8 cellular contexts compared by ENCODE assay signal in the genomic region with DNA sequence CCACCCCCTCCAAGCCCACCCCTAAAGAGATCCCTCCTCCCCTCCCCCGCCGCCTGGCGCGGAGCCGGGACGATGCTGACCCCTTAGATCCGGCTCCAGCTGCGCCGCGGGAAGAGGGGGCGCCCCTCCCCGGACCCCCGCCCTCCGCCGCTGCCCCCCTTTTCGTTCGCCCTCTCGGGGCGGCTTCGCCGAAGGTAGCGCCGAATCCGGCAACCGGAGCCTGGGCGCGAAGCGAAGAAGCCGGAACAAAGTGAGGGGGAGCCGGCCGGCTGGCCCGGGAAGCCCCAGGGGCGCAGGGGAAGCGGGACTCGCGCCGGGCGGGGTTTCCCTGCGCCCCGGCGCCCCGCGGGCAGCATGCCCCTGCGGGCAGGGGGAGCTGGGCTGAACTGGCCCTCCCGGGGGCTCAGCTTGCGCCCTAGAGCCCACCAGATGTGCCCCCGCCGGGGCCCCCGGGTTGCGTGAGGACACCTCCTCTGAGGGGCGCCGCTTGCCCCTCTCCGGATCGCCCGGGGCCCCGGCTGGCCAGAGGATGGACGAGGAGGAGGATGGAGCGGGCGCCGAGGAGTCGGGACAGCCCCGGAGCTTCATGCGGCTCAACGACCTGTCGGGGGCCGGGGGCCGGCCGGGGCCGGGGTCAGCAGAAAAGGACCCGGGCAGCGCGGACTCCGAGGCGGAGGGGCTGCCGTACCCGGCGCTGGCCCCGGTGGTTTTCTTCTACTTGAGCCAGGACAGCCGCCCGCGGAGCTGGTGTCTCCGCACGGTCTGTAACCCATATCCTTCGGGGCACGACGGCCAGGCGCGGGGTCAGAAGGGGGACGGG. TPM values are rescaled to one million over a fixed set of nuclear protein-coding genes. Genes with fewer than 3 reads are reported as not detected.
DNase-seq lines count a peak whose midpoint lies in the region; ATAC-seq, FAIRE-seq and TF ChIP-seq lines count a peak whose summit lies in the region.

No MANE protein-coding gene starts in this region.

- TF ChIP-seq CTCF in heart right ventricle (IDR thresholded peaks at IDR 0.05) = no peak

- POLR2A ChIA-PET in activated CD4-positive, alpha-beta memory T cell treated with anti-CD3 and anti-CD28 coated beads for 36 hours (lab: Charles Lee) = no interaction called here

- 1% methylated on average over 63 to 88 of the region's 89 CpGs for WGBS in heart right ventricle, 2 donors

- ATAC-seq in heart right ventricle (no peak), left ventricle myocardium superior (no peak), GM18858 (IDR thresholded peaks at IDR 0.05; ENCODE audit: unreplicated experiment) (no peak)

- H3K4me3 ChIP-seq in heart right ventricle = peak overlapping the region; percentile 36 to 66 (median 56)
- H3K4me3 ChIP-seq in SJSA1 = peak overlapping the region; percentile 42
- peak overlapping the region; percentile 59; the same call in 1 of the 2 replicates for H3K4me3 ChIP-seq in iPS-20b (ENCODE audit: low read length)

- H3K4me3 Mint-ChIP-seq in activated CD4-positive, alpha-beta memory T cell treated with anti-CD3 and anti-CD28 coated beads for 36 hours = no peak overlapping the region

- FAIRE-seq in urothelium cell line (lab: Jason Lieb, UNC) = no peak

- DNase-seq in heart right ventricle (no peak), left ventricle myocardium superior (no peak), SJSA1 (ENCODE audit: low read depth in 1 of 2, low spot score in 2 of 2) (no peak), urothelium cell line (ENCODE audit: low spot score) (peak; percentile 36), NOMO-1 (lab: John Stamatoyannopoulos, UW; ENCODE audit: unreplicated experiment in 2 of 2) (no peak)
- no peak for DNase-seq in activated CD4-positive, alpha-beta memory T cell treated with anti-CD3 and anti-CD28 coated beads for 36 hours

- peaks cover 22% of the 10 kb centered on the region for H3K4me1 Mint-ChIP-seq in activated CD4-positive, alpha-beta memory T cell treated with anti-CD3 and anti-CD28 coated beads for 36 hours (ENCODE audit: low read depth)

- H3K27ac Mint-ChIP-seq in activated CD4-positive, alpha-beta memory T cell treated with anti-CD3 and anti-CD28 coated beads for 36 hours = no peak overlapping the region

- CTCF ChIA-PET in activated CD4-positive, alpha-beta memory T cell treated with anti-CD3 and anti-CD28 coated beads for 36 hours (lab: Charles Lee) = interaction anchor here (0.5 to 2.1 kb wide), 5 partner anchors 10 to 236 kb away, joined by 3 to 5 read pairs (median 3); a partner anchor contains a TSS

- H3K9me3 ChIP-seq in heart right ventricle (no peaks in the 10 kb centered on the region), SJSA1 (replicated peaks) (peaks cover 3% of the 10 kb centered on the region; the same call in 1 of the 2 replicates), iPS-20b (ENCODE audit: insufficient read depth, low read depth, low read length) (no peaks in the 10 kb centered on the region)

- no peaks in the 10 kb centered on the region for H3K9me3 Mint-ChIP-seq in activated CD4-positive, alpha-beta memory T cell treated with anti-CD3 and anti-CD28 coated beads for 36 hours

- H3K27me3 ChIP-seq in heart right ventricle (peaks cover 17 to 98% (median 68%) of the 10 kb centered on the region in 7 donors), SJSA1 (replicated peaks) (peaks cover 57% of the 10 kb centered on the region), iPS-20b (ENCODE audit: insufficient read depth, low read length) (peaks cover 93% of the 10 kb centered on the region)

- intact Hi-C loops in heart right ventricle (cut with DNase I) (loop anchor here in 1 of 10 donors (5.0 kb wide), 1 partner anchor 41 kb away; no protein-coding TSS in a partner anchor), left ventricle myocardium superior (cut with micrococcal nuclease) (no loop called here)
- intact Hi-C loops in activated CD4-positive, alpha-beta memory T cell treated with anti-CD3 and anti-CD28 coated beads for 36 hours (cut with micrococcal nuclease) = loop anchor here (2.0 kb wide), 1 partner anchor 14 kb away; a partner anchor contains a TSS

- H3K4me1 ChIP-seq in heart right ventricle = peaks cover 13 to 64% (median 39%) of the 10 kb centered on the region in 9 donors
- H3K4me1 ChIP-seq in SJSA1 (replicated peaks) = peaks cover 18% of the 10 kb centered on the region
- H3K4me1 ChIP-seq in iPS-20b (ENCODE audit: insufficient read depth, low read length) = peaks cover 13% of the 10 kb centered on the region; the same call in 1 of the 2 replicates

- H3K36me3 ChIP-seq in heart right ventricle (peaks cover 0 to 2% (median 0%) of the 10 kb centered on the region in 9 donors), SJSA1 (no peaks in the 10 kb centered on the region), iPS-20b (ENCODE audit: insufficient read depth, low read depth, low read length) (no peaks in the 10 kb centered on the region)

- H3K9ac ChIP-seq in iPS-20b (ENCODE audit: low read depth, low read length) = no peak overlapping the region

- no peaks in the 10 kb centered on the region for H3K36me3 Mint-ChIP-seq in activated CD4-positive, alpha-beta memory T cell treated with anti-CD3 and anti-CD28 coated beads for 36 hours

- H3K27ac ChIP-seq in heart right ventricle (no peak overlapping the region), SJSA1 (no peak overlapping the region), iPS-20b (ENCODE audit: low read length) (no peak overlapping the region)

- peaks cover 59% of the 10 kb centered on the region for H3K27me3 Mint-ChIP-seq in activated CD4-positive, alpha-beta memory T cell treated with anti-CD3 and anti-CD28 coated beads for 36 hours

RNA-seq across cellular contexts. Expression of a gene that starts 0.6 kb away (rescaled TPM):
- total RNA-seq in heart right ventricle = under 1 TPM; 0.14 to 0.46 (median 0.27) TPM
- under 1 TPM; 0.04 to 0.22 TPM for polyA plus RNA-seq in heart right ventricle
- total RNA-seq in left ventricle myocardium superior = 0.25 TPM
- 0.13 TPM in 1 of 2 replicates, not detected in the other for total RNA-seq in SJSA1 (2014; rRNA removed; shearing (Covaris generic))
- under 1 TPM in 1 of 2 experiments, not detected in 1; 0.05 TPM for total RNA-seq in activated CD4-positive, alpha-beta memory T cell treated with anti-CD3 and anti-CD28 coated beads for 36 hours

RNA-seq across cellular contexts. Expression of a gene that starts 14.2 kb away (rescaled TPM):
- total RNA-seq in heart right ventricle (10 to 100 TPM; 18.5 to 80.6 (median 63.3) TPM), left ventricle myocardium superior (68.7 TPM)
- polyA plus RNA-seq in heart right ventricle = 10 to 100 TPM; 12.6 to 88.4 TPM
- 35.7 and 50.7 TPM in 2 replicates for total RNA-seq in SJSA1 (2014; rRNA removed; shearing (Covaris generic))
- total RNA-seq in activated CD4-positive, alpha-beta memory T cell treated with anti-CD3 and anti-CD28 coated beads for 36 hours = 10 to 100 TPM; 22.8 to 23.4 TPM

RNA-seq across cellular contexts. Expression of a gene that starts 28.6 kb away (rescaled TPM):
- 10 to 100 TPM in 5 of 10 donors, 1 to 10 TPM in 5; 5.2 to 21.5 (median 10.1) TPM for total RNA-seq in heart right ventricle
- polyA plus RNA-seq in heart right ventricle = 10 to 100 TPM in 1 of 2 donors, 1 to 10 TPM in 1; 3.0 to 18.9 TPM
- 33.4 TPM for total RNA-seq in left ventricle myocardium superior
- total RNA-seq in SJSA1 (2014; rRNA removed; shearing (Covaris generic)) = 0.03 TPM in 1 of 2 replicates, not detected in the other
- total RNA-seq in activated CD4-positive, alpha-beta memory T cell treated with anti-CD3 and anti-CD28 coated beads for 36 hours = not detected

RNA-seq across cellular contexts. Expression of a gene that starts 52.9 kb away (rescaled TPM):
- total RNA-seq in heart right ventricle (1 to 10 TPM in 4 of 10 donors, under 1 TPM in 6; 0.19 to 1.6 (median 0.59) TPM), left ventricle myocardium superior (0.55 TPM)
- polyA plus RNA-seq in heart right ventricle = under 1 TPM; 0.17 to 0.80 TPM
- total RNA-seq in SJSA1 (2014; rRNA removed; shearing (Covaris generic)) = not detected in 2 replicates
- 1 to 10 TPM; 8.1 to 8.5 TPM for total RNA-seq in activated CD4-positive, alpha-beta memory T cell treated with anti-CD3 and anti-CD28 coated beads for 36 hours
